In the genomic region with DNA sequence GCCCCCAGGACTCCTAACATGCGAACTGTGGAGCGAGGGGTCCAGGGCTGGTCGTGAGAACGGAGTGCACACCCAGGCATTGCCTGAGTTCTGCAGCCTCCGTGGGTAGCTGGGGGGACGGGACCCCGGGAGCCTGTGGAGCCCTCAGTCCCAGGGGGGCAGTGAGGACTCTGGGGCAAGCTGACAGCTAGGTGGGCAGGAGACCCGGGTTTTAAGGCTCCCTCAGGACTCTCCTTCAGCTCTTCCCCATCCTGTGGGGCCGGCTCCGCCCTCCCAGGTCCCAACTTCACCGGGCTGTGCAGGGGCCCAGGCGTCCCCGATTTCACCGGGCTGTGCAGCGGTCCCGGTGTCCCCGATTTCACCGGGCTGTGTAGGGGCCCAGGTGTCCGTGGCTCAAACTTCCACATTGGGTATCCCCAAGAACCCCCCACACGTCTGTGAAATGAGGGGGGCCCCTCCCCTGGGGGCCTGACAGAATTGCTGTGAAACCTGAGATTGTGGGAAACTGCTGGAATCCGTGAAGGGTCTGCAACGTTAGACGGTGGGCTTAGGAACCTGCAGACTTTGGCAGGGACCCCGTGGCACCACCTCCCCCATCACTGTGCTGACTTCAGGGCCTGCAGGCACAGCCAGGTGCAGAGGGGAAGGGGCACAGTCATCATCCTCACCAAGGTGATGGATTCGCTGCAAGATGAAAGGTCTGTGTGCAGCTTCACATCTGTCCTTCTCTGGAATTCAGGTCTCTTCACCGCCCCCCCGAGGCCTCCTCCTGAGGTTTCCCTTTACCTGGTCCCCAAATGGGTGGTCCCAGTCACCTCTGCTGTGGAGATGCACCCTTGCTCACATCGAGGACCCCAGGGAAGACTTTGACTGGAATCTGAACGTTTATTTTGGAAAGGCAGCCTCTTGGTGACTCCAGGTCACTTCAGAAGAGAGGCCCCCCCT, we compare ENCODE assay signal across 15 cellular contexts.
DNase-seq lines count a peak whose midpoint lies in the region; TF ChIP-seq lines count a peak whose summit lies in the region.
"Had no signal": no experiment of that assay in that cellular context is flagged by ENCODE, and none has a peak within 500 bp of the region (broad histone marks: within the 10 kb centered on the region; RNA-seq: fewer than 3 reads in every experiment).

No MANE protein-coding gene starts in this region.

- peaks cover 41% of the 10 kb centered on the region for H3K79me2 ChIP-seq in neural progenitor cell (ENCODE audit: low read depth)

- no peak for TF ChIP-seq EP300 in esophagus muscularis mucosa (IDR thresholded peaks at IDR 0.05)

- no peak overlapping the region for H3K27ac ChIP-seq in HUES6 (ENCODE audit: low read depth, low read length)
- H3K27ac ChIP-seq in endodermal cell (ENCODE audit: low read depth, low read length) = no peak overlapping the region
- no peak overlapping the region for H3K27ac ChIP-seq in neural progenitor cell
- H3K27ac ChIP-seq in esophagus muscularis mucosa (replicated peaks in 1 of 4) = no peak overlapping the region
- H3K27ac ChIP-seq: sigmoid colon, upper lobe of right lung had no signal

- H3K4me3 Mint-ChIP-seq in endodermal cell (peak overlapping the region; percentile 66), neural progenitor cell (peak overlapping the region; percentile 84)
- H3K4me3 Mint-ChIP-seq: activated CD4-positive, alpha-beta T cell treated with anti-CD3 and anti-CD28 coated beads, Interleukin-2, amount 10 ng/mL, durations not matched to agents 7 days and 5 days had no signal

- DNase-seq in NCI-H82 treated with DMSO at 0.1 percent for 48 hours (lab: John Stamatoyannopoulos, UW; ENCODE audit: unreplicated experiment) (peak; percentile 91), NCI-H82 (lab: John Stamatoyannopoulos, UW) (no peak), endodermal cell (no peak), neural progenitor cell (ENCODE audit: low spot score) (no peak), HuH-7 (ENCODE audit: low spot score) (no peak), cortex of kidney (lab: John Stamatoyannopoulos, UW) (no peak), esophagus muscularis mucosa (ENCODE audit: extremely low spot score) (no peak)
- DNase-seq: activated CD4-positive, alpha-beta T cell treated with anti-CD3 and anti-CD28 coated beads, Interleukin-2, amount 10 ng/mL, durations not matched to agents 7 days and 5 days; CD4-positive, alpha-beta memory T cell; foreskin melanocyte; midbrain; NCI-H1048; sigmoid colon; upper lobe of right lung had no signal

- TF ChIP-seq CTCF in endodermal cell (conservative IDR thresholded peaks at IDR 0.05) (no peak), neural progenitor cell (IDR thresholded peaks at IDR 0.05) (no peak), esophagus muscularis mucosa (IDR thresholded peaks at IDR 0.05) (no peak)

- H3K9ac ChIP-seq in HUES6 (ENCODE audit: low read length) (no peak overlapping the region), endodermal cell (ENCODE audit: extremely low read depth, low read length, poor library complexity, severe bottlenecking) (no peak overlapping the region), neural progenitor cell (no peak overlapping the region)

- peaks cover 5% of the 10 kb centered on the region for H3K36me3 Mint-ChIP-seq in endodermal cell (ENCODE audit: low read depth)
- H3K36me3 Mint-ChIP-seq in neural progenitor cell = peaks cover 13% of the 10 kb centered on the region
- H3K36me3 Mint-ChIP-seq: CD4-positive, alpha-beta memory T cell had no signal

- no peak overlapping the region for H2AFZ ChIP-seq in neural progenitor cell (replicated peaks)

- H3K36me3 ChIP-seq in HUES6 (ENCODE audit: control insufficient read depth, insufficient read depth, low read length) (no peaks in the 10 kb centered on the region), endodermal cell (ENCODE audit: control insufficient read depth, insufficient read depth, low read length) (no peaks in the 10 kb centered on the region), neural progenitor cell (no peaks in the 10 kb centered on the region), esophagus muscularis mucosa (no peaks in the 10 kb centered on the region)
- H3K36me3 ChIP-seq: sigmoid colon, upper lobe of right lung had no signal

- WGBS in endodermal cell (ENCODE audit: insufficient coverage in 1 of 2, insufficient read length in 1 of 2), 2 experiments = 63 to 64% methylated on average over 7 to 29 of the region's 29 CpGs
- WGBS in esophagus muscularis mucosa = 42% methylated on average over 18 of the region's 29 CpGs

- H3K9me3 ChIP-seq in HUES6 (ENCODE audit: control insufficient read depth, insufficient read depth, low read depth, low read length) (no peaks in the 10 kb centered on the region), endodermal cell (ENCODE audit: control insufficient read depth, low read length) (no peaks in the 10 kb centered on the region), neural progenitor cell (ENCODE audit: low read depth) (no peaks in the 10 kb centered on the region), esophagus muscularis mucosa (no peaks in the 10 kb centered on the region)
- H3K9me3 ChIP-seq: sigmoid colon, upper lobe of right lung had no signal

- H3K4me1 ChIP-seq in HUES6 (ENCODE audit: control insufficient read depth, insufficient read depth, low read length) (peaks cover 53% of the 10 kb centered on the region), endodermal cell (ENCODE audit: control insufficient read depth, insufficient read depth, low read length) (peaks cover 24% of the 10 kb centered on the region), neural progenitor cell (peaks cover 47% of the 10 kb centered on the region), esophagus muscularis mucosa (peaks cover 24 to 33% (median 28%) of the 10 kb centered on the region in 4 donors)

- H3K4me1 Mint-ChIP-seq in endodermal cell (peaks cover 36% of the 10 kb centered on the region), neural progenitor cell (peaks cover 50% of the 10 kb centered on the region)

- peaks cover 41% of the 10 kb centered on the region for H3K27me3 ChIP-seq in HUES6 (ENCODE audit: control insufficient read depth, insufficient read depth, low read length)
- no peaks in the 10 kb centered on the region for H3K27me3 ChIP-seq in endodermal cell (ENCODE audit: control insufficient read depth, insufficient read depth, low read length, poor library complexity, severe bottlenecking)
- H3K27me3 ChIP-seq in neural progenitor cell = no peaks in the 10 kb centered on the region
- H3K27me3 ChIP-seq in esophagus muscularis mucosa = peaks cover 0 to 90% (median 21%) of the 10 kb centered on the region in 4 donors

- TF ChIP-seq POLR2A in esophagus muscularis mucosa (IDR thresholded peaks at IDR 0.05; ENCODE audit: low read depth) = no peak

- H3K27ac Mint-ChIP-seq in endodermal cell = no peak overlapping the region
- no peak overlapping the region for H3K27ac Mint-ChIP-seq in neural progenitor cell
- H3K27ac Mint-ChIP-seq: CD4-positive, alpha-beta memory T cell had no signal

- peaks cover 33% of the 10 kb centered on the region for H3F3A ChIP-seq in neural progenitor cell (ENCODE audit: low read depth)

- H3K27me3 Mint-ChIP-seq in endodermal cell (ENCODE audit: insufficient read depth) (no peaks in the 10 kb centered on the region), neural progenitor cell (ENCODE audit: insufficient read depth, low read depth) (peaks cover 14% of the 10 kb centered on the region)

- peak overlapping the region; percentile 81 for H3K4me2 ChIP-seq in neural progenitor cell

- H3K9me3 Mint-ChIP-seq in endodermal cell (no peaks in the 10 kb centered on the region), neural progenitor cell (no peaks in the 10 kb centered on the region)
- H3K9me3 Mint-ChIP-seq: activated CD4-positive, alpha-beta T cell treated with anti-CD3 and anti-CD28 coated beads, Interleukin-2, amount 10 ng/mL, durations not matched to agents 7 days and 5 days; CD4-positive, alpha-beta memory T cell had no signal

- peak overlapping the region; percentile 67 for H3K4me3 ChIP-seq in HUES6 (ENCODE audit: low read depth, low read length)
- H3K4me3 ChIP-seq in endodermal cell (ENCODE audit: low read length) = peak overlapping the region; percentile 78
- H3K4me3 ChIP-seq in neural progenitor cell = peak overlapping the region; percentile 96
- no peak overlapping the region for H3K4me3 ChIP-seq in esophagus muscularis mucosa

- intact Hi-C loops in esophagus muscularis mucosa (cut with DNase I) = no loop called here

- peaks cover 54% of the 10 kb centered on the region for H4K20me1 ChIP-seq in neural progenitor cell (ENCODE audit: low read depth)

Comparison
In these comparisons a context has a peak if more than half of its experiments do, and no peak if none do; other contexts are left out.
1. H3K4me3 ChIP-seq: peak in HUES6 (single experiment), endodermal cell (single experiment) and neural progenitor cell (single experiment); none in esophagus muscularis mucosa (0 of 4).